ENCODE assay signal across 21 cellular contexts in the genomic region with DNA sequence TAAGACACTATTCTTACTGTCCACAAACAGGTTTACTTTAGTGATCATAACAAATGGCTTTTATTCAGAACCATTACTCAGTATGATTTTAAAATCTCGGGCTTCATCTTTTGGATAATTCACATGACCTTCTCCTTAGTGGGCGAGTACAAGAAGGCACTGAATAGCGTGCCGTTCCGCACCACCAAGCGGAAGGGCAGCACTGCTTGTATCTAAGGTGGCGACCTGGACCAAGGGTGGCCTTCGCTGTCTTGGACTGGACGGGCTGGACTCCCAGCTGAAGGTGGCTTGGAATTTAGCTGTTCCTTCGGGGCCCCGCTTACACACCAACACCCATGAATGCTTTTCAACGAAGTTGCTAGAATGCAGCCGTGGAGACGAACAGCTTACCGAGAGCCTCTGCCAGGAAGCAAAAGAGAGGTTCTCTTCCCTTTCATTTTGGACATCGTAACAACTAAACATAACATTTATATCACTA.
"Had no signal": no experiment of that assay in that cellular context is flagged by ENCODE, and none has a peak within 500 bp of the region (broad histone marks: within the 10 kb centered on the region; RNA-seq: fewer than 3 reads in every experiment).

No MANE protein-coding gene starts in this region.

- H3K9me3 Mint-ChIP-seq: activated CD4-positive, alpha-beta T cell treated with anti-CD3 and anti-CD28 coated beads, Interleukin-2, amount 10 ng/mL, durations not matched to agents 24 days and 14 days; activated naive CD4-positive, alpha-beta T cell treated with anti-CD3 and anti-CD28 coated beads for 36 hours; activated T-cell treated with anti-CD3 and anti-CD28 coated beads, Interleukin-2, amount 50 U/mL, for 4 hours; T-helper 1 cell treated with Interleukin-12 subunit alpha and Interleukin-12 subunit beta and Interleukin-4 antibody, amounts not matched to agents 30 μg/mL and 1 μg/mL, for 36 hours; WTC11 had no signal

- DNase-seq: activated CD4-positive, alpha-beta T cell treated with anti-CD3 and anti-CD28 coated beads, Interleukin-2, amount 10 ng/mL, durations not matched to agents 24 days and 14 days; activated CD4-positive, alpha-beta T cell treated with anti-CD3 and anti-CD28 coated beads, Interleukin-2, amount 50 U/mL, for 48 hours; activated CD4-positive, CD25-positive, alpha-beta regulatory T cell treated with anti-CD3 and anti-CD28 coated beads, Interleukin-2, amount 50 U/mL, for 72 hours; activated CD8-positive, alpha-beta memory T cell treated with anti-CD3 and anti-CD28 coated beads for 24 hours; activated gamma-delta T cell; activated naive CD4-positive, alpha-beta T cell treated with anti-CD3 and anti-CD28 coated beads for 36 hours; activated T-cell treated with anti-CD3 and anti-CD28 coated beads, Interleukin-2, amount 50 U/mL, for 4 hours; amygdala; Kasumi-1; KBM-7; NCI-H1105 treated with DMSO at 0.1 percent for 48 hours; NCI-H1436 treated with DMSO at 0.1 percent for 48 hours; NCI-H187; NCI-H2081; NCI-H446; NCI-H524; PC-9; SHP77 treated with DMSO at 0.1 percent for 48 hours had no signal

- ATAC-seq: activated T-cell treated with anti-CD3 and anti-CD28 coated beads, Interleukin-2, amount 50 U/mL, for 4 hours; WTC11 had no signal

- H3K36me3 Mint-ChIP-seq: activated naive CD8-positive, alpha-beta T cell; WTC11 had no signal

- H3K27me3 Mint-ChIP-seq: activated CD4-positive, alpha-beta T cell treated with anti-CD3 and anti-CD28 coated beads, Interleukin-2, amount 10 ng/mL, durations not matched to agents 24 days and 14 days; activated naive CD8-positive, alpha-beta T cell had no signal

- H3K27ac Mint-ChIP-seq: activated CD4-positive, alpha-beta T cell treated with anti-CD3 and anti-CD28 coated beads, Interleukin-2, amount 10 ng/mL, durations not matched to agents 24 days and 14 days; activated naive CD4-positive, alpha-beta T cell treated with anti-CD3 and anti-CD28 coated beads for 36 hours; activated naive CD8-positive, alpha-beta T cell; T-helper 1 cell treated with Interleukin-12 subunit alpha and Interleukin-12 subunit beta and Interleukin-4 antibody, amounts not matched to agents 30 μg/mL and 1 μg/mL, for 36 hours; WTC11 had no signal

- H3K4me3 Mint-ChIP-seq: activated CD4-positive, alpha-beta T cell treated with anti-CD3 and anti-CD28 coated beads, Interleukin-2, amount 10 ng/mL, durations not matched to agents 24 days and 14 days; activated naive CD4-positive, alpha-beta T cell treated with anti-CD3 and anti-CD28 coated beads for 36 hours; activated naive CD8-positive, alpha-beta T cell; activated T-cell treated with anti-CD3 and anti-CD28 coated beads, Interleukin-2, amount 50 U/mL, for 4 hours; T-helper 1 cell treated with Interleukin-12 subunit alpha and Interleukin-12 subunit beta and Interleukin-4 antibody, amounts not matched to agents 30 μg/mL and 1 μg/mL, for 36 hours; WTC11 had no signal
